Comparison of ENCODE assay signal across 1 cellular context in genomic region chr1:9275161-9275560, GRCh38.
TF ChIP-seq lines count a peak whose summit lies in the region.

No MANE protein-coding gene starts in this region.

TF ChIP-seq in HepG2, 621 proteins besides CTCF, POLR2A, EP300 and RAD21 (continued from another document):
- no peak for TF ChIP-seq USF2 (IDR thresholded peaks at IDR 0.05; ENCODE audit: low read depth, low read length)
- no peak for TF ChIP-seq USF2 (CRISPR knock-in tag; IDR thresholded peaks at IDR 0.05; ENCODE audit: borderline replicate concordance)
- TF ChIP-seq STAT5B (CRISPR knock-in tag; IDR thresholded peaks at IDR 0.05), result no peak
- TF ChIP-seq ZNF484 (CRISPR knock-in tag; IDR thresholded peaks at IDR 0.05; ENCODE audit: borderline replicate concordance, low read depth), result no peak
- no peak for TF ChIP-seq RFXANK (CRISPR knock-in tag; IDR thresholded peaks at IDR 0.05)
- TF ChIP-seq NFRKB (IDR thresholded peaks at IDR 0.05), result no peak
- no peak for TF ChIP-seq HINFP (CRISPR knock-in tag; IDR thresholded peaks at IDR 0.05; ENCODE audit: low read depth)
- no peak for TF ChIP-seq ZNF577 (CRISPR knock-in tag; IDR thresholded peaks at IDR 0.05; ENCODE audit: borderline replicate concordance, low read depth)
- no peak for TF ChIP-seq MYPOP (CRISPR knock-in tag; IDR thresholded peaks at IDR 0.05)
- no peak for TF ChIP-seq ZNF468 (CRISPR knock-in tag; IDR thresholded peaks at IDR 0.05)
- TF ChIP-seq ZNF354B (CRISPR knock-in tag; IDR thresholded peaks at IDR 0.05), result no peak
- TF ChIP-seq TOPORS (CRISPR knock-in tag; IDR thresholded peaks at IDR 0.05), result no peak
- no peak for TF ChIP-seq ZNF121 (CRISPR knock-in tag; IDR thresholded peaks at IDR 0.05)
- TF ChIP-seq ZNF281 (CRISPR knock-in tag; IDR thresholded peaks at IDR 0.05; ENCODE audit: borderline replicate concordance), result no peak
